Comparison of ENCODE assay signal across 22 cellular contexts in genomic region chr9:110748251-110748893, GRCh38.
DNase-seq lines count a peak whose midpoint lies in the region; ATAC-seq and TF ChIP-seq lines count a peak whose summit lies in the region.
"Had no signal": no experiment of that assay in that cellular context is flagged by ENCODE, and none has a peak within 500 bp of the region (broad histone marks: within the 10 kb centered on the region; RNA-seq: fewer than 3 reads in every experiment).

No MANE protein-coding gene starts in this region.

- 0 out of 2 replicates have a peak, but pooled peaks cover 2% of the 10 kb centered on the region for H3K27me3 Mint-ChIP-seq in HFFc6 (ENCODE audit: insufficient read depth)
- H3K27me3 Mint-ChIP-seq: activated B cell treated with CpG ODN at 0.5 μM for 24 hours; activated CD8-positive, alpha-beta T cell treated with anti-CD3 and anti-CD28 coated beads for 36 hours had no signal

- no peak for TF ChIP-seq CTCF in HFFc6 (IDR thresholded peaks at IDR 0.05)
- no peak for TF ChIP-seq CTCF in RWPE2 (IDR thresholded peaks at IDR 0.05; ENCODE audit: poor library complexity, severe bottlenecking)
- no peak for TF ChIP-seq CTCF in tibial artery (IDR thresholded peaks at IDR 0.05)
- no peak for TF ChIP-seq CTCF in psoas muscle (IDR thresholded peaks at IDR 0.05)

- H3K27ac Mint-ChIP-seq in HFFc6: peak overlapping the region; percentile 39; the same call in 1 of the 2 replicates
- H3K27ac Mint-ChIP-seq: activated B cell treated with CpG ODN at 0.5 μM for 24 hours; activated CD8-positive, alpha-beta T cell treated with anti-CD3 and anti-CD28 coated beads for 36 hours had no signal

- H3K36me3 Mint-ChIP-seq in HFFc6 (ENCODE audit: low read depth): peaks cover 32% of the 10 kb centered on the region

- no peaks in the 10 kb centered on the region for H3K9me3 ChIP-seq in RWPE2 (ENCODE audit: severe bottlenecking)
- H3K9me3 ChIP-seq in tibial artery: no peaks in the 10 kb centered on the region
- H3K9me3 ChIP-seq in psoas muscle: no peaks in the 10 kb centered on the region
- H3K9me3 ChIP-seq: thoracic aorta had no signal

- DNase-seq in HFFc6: no peak
- peak; percentile 82 for DNase-seq in RWPE2 (ENCODE audit: low spot score)
- peak; percentile 64 for DNase-seq in epithelial cell of prostate (ENCODE audit: low read depth, low spot score)
- DNase-seq in tibial artery: no peak
- DNase-seq in NCI-H446 (lab: John Stamatoyannopoulos, UW): no peak
- DNase-seq in cardiac septum (ENCODE audit: low spot score): no peak
- no peak for DNase-seq in psoas muscle
- DNase-seq: activated B cell treated with CpG ODN at 0.5 μM for 24 hours; activated CD8-positive, alpha-beta T cell treated with anti-CD3 and anti-CD28 coated beads for 36 hours; activated naive CD4-positive, alpha-beta T cell treated with Interleukin-2 at 50 U/mL for 16 hours; AML-193; amniotic stem cell; caudate nucleus; GM23248; NCI-H1417 treated with DMSO at 0.1 percent for 48 hours; NCI-H524 treated with DMSO at 0.1 percent for 48 hours; retina; stimulated activated CD4-positive, alpha-beta T cell treated with anti-CD3 and anti-CD28 coated beads, Interleukin-4, amount 100 ng/mL, for 24 hours; stimulated activated naive CD4-positive, alpha-beta T cell treated with Interleukin-2 at 50 U/mL for 16 hours; T-helper 9 cell had no signal

- no peaks in the 10 kb centered on the region for H3K9me3 Mint-ChIP-seq in HFFc6
- H3K9me3 Mint-ChIP-seq: activated B cell treated with CpG ODN at 0.5 μM for 24 hours; activated CD8-positive, alpha-beta T cell treated with anti-CD3 and anti-CD28 coated beads for 36 hours had no signal

- H3K4me3 Mint-ChIP-seq in HFFc6: peak overlapping the region; percentile 7; the same call in 1 of the 2 replicates
- H3K4me3 Mint-ChIP-seq: activated B cell treated with CpG ODN at 0.5 μM for 24 hours; activated CD8-positive, alpha-beta T cell treated with anti-CD3 and anti-CD28 coated beads for 36 hours had no signal

- ATAC-seq in RWPE2 (ENCODE audit: low read depth) (peak; percentile 71), psoas muscle (no peak)
- ATAC-seq: activated CD8-positive, alpha-beta T cell treated with anti-CD3 and anti-CD28 coated beads for 36 hours had no signal

- H3K27me3 ChIP-seq in RWPE2 (ENCODE audit: insufficient read depth, poor library complexity, severe bottlenecking): no peaks in the 10 kb centered on the region
- H3K27me3 ChIP-seq in tibial artery: no peaks in the 10 kb centered on the region
- H3K27me3 ChIP-seq in psoas muscle (ENCODE audit: insufficient read depth in 3 of 3, low read length in 2 of 3): no peaks in the 10 kb centered on the region

- intact Hi-C loops in tibial artery (cut with DNase I; ENCODE audit: low total_unique reads): no loop called here
- intact Hi-C loops in cardiac septum (cut with DNase I): no loop called here
- intact Hi-C loops in psoas muscle (cut with DNase I): no loop called here

- H3K36me3 ChIP-seq in RWPE2 (ENCODE audit: low read depth) (no peaks in the 10 kb centered on the region), tibial artery (no peaks in the 10 kb centered on the region), psoas muscle (ENCODE audit: insufficient read depth in 1 of 2, low read depth in 1 of 2) (no peaks in the 10 kb centered on the region)
- H3K36me3 ChIP-seq: thoracic aorta had no signal

- H3K4me1 Mint-ChIP-seq in HFFc6 (ENCODE audit: low read depth): peaks cover 98% of the 10 kb centered on the region
- H3K4me1 Mint-ChIP-seq: activated B cell treated with CpG ODN at 0.5 μM for 24 hours had no signal

- H3K4me3 ChIP-seq in RWPE2 (ENCODE audit: severe bottlenecking) (no peak overlapping the region), tibial artery (no peak overlapping the region), psoas muscle (no peak overlapping the region)
- H3K4me3 ChIP-seq: GM23248, lung, thoracic aorta had no signal

- WGBS in psoas muscle, 3 donors: 48 to 60% (median 50%) methylated on average over 5 of the region's 5 CpGs

- H3K4me1 ChIP-seq in RWPE2 (ENCODE audit: insufficient read depth, poor library complexity, severe bottlenecking) (peaks cover 61% of the 10 kb centered on the region), tibial artery (peaks cover 0 to 65% (median 25%) of the 10 kb centered on the region in 4 donors), psoas muscle (no peaks in the 10 kb centered on the region)

- H3K27ac ChIP-seq in RWPE2 (ENCODE audit: poor library complexity, severe bottlenecking) (peak overlapping the region; percentile 89), epithelial cell of prostate (peak overlapping the region; percentile 68), tibial artery (peak overlapping the region; percentile 20 to 37), psoas muscle (no peak overlapping the region)
- H3K27ac ChIP-seq: GM23248 had no signal

Comparison
In these comparisons a context has a peak if more than half of its experiments do, and no peak if none do; other contexts are left out.
1. DNase-seq: peak in RWPE2 (single experiment) and epithelial cell of prostate (single experiment); none in HFFc6 (single experiment), tibial artery (0 of 2), NCI-H446 (0 of 2), cardiac septum (single experiment) and psoas muscle (0 of 2).